Comparison of ENCODE assay signal across 1 cellular context in genomic region chr20:47886454-47887041, GRCh38.
TF ChIP-seq lines count a peak whose summit lies in the region.

No MANE protein-coding gene starts in this region.

TF ChIP-seq in GM12878, 131 proteins besides CTCF, POLR2A, EP300 and RAD21 (continued from another document):
- TF ChIP-seq ZBTB4 (CRISPR knock-in tag; IDR thresholded peaks at IDR 0.05) (no peak), SMAD1 (IDR thresholded peaks at IDR 0.05; ENCODE audit: low read depth, partially characterized antibody) (no peak), FOXK2 (IDR thresholded peaks at IDR 0.05) (no peak)
TF ChIP-seq in GM12878: peak in this region for 0.
